In the genomic region with DNA sequence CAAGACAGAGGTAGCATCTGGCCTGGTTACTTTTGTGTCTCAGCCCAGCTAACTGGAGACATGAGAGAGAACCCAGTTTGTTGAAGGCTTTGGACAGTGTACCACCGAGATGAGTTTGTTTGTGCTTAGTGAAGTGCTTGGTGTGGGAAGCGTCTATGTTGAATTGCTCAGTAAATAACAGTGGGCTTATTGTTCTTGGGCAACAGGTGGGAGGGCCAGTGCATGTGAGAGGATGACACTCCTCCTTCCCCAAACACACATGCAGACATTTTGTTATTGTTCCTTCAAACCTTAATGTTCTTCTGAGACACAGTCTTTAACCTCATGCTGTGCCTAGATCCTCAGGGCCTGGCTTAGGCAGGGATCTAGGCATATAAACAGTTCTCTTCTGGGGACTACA, we compare ENCODE assay signal across 10 cellular contexts. TPM values are rescaled to one million over a fixed set of nuclear protein-coding genes. Genes with fewer than 3 reads are reported as not detected.
A peak's percentile ranks its signal among the peaks of the same experiment; 100 is the strongest.
DNase-seq lines count a peak whose midpoint lies in the region; ATAC-seq and TF ChIP-seq lines count a peak whose summit lies in the region.
"Had no signal": no experiment of that assay in that cellular context is flagged by ENCODE, and none has a peak within 500 bp of the region (broad histone marks: within the 10 kb centered on the region; RNA-seq: fewer than 3 reads in every experiment).

No MANE protein-coding gene starts in this region.

- POLR2A ChIA-PET in activated CD4-positive, alpha-beta T cell treated with anti-CD3 and anti-CD28 coated beads, Interleukin-2, amount 10 ng/mL, durations not matched to agents 7 days and 5 days (lab: Charles Lee) = no interaction called here
- POLR2A ChIA-PET in activated CD8-positive, alpha-beta T cell treated with anti-CD3 and anti-CD28 coated beads, Interleukin-2, amount 10 ng/mL, durations not matched to agents 7 days and 5 days (lab: Charles Lee) = no interaction called here

- no peak for TF ChIP-seq CTCF in thoracic aorta (IDR thresholded peaks at IDR 0.05)

- peak; percentile 4 for ATAC-seq in activated CD8-positive, alpha-beta T cell treated with anti-CD3 and anti-CD28 coated beads, Interleukin-2, amount 10 ng/mL, durations not matched to agents 7 days and 5 days
- ATAC-seq in thoracic aorta (ENCODE audit: insufficient number of reproducible peaks, low FRiP score, low read depth) = no peak
- no peak for ATAC-seq in HG03439 (IDR thresholded peaks at IDR 0.05; ENCODE audit: unreplicated experiment)
- ATAC-seq in GM18517 (IDR thresholded peaks at IDR 0.05; ENCODE audit: unreplicated experiment) = no peak

- H3K4me3 ChIP-seq in thoracic aorta = no peak overlapping the region
- H3K4me3 ChIP-seq: HAP-1 had no signal

- peak overlapping the region; percentile 77 for H3K27ac Mint-ChIP-seq in activated CD4-positive, alpha-beta T cell treated with anti-CD3 and anti-CD28 coated beads, Interleukin-2, amount 10 ng/mL, durations not matched to agents 7 days and 5 days
- peak overlapping the region; percentile 76 for H3K27ac Mint-ChIP-seq in activated CD8-positive, alpha-beta T cell treated with anti-CD3 and anti-CD28 coated beads, Interleukin-2, amount 10 ng/mL, durations not matched to agents 7 days and 5 days

- CTCF ChIA-PET in activated CD4-positive, alpha-beta T cell treated with anti-CD3 and anti-CD28 coated beads, Interleukin-2, amount 10 ng/mL, durations not matched to agents 7 days and 5 days (lab: Charles Lee) = interaction anchor here (1.1 to 2.0 kb wide), 4 partner anchors 9 to 25 kb away, joined by 3 to 15 read pairs (median 6); no protein-coding TSS in a partner anchor
- CTCF ChIA-PET in activated CD8-positive, alpha-beta T cell treated with anti-CD3 and anti-CD28 coated beads, Interleukin-2, amount 10 ng/mL, durations not matched to agents 7 days and 5 days (lab: Charles Lee) = interaction anchor here (1.7 to 2.6 kb wide), 3 partner anchors 11 to 111 kb away, joined by 4 to 13 read pairs (median 6); no protein-coding TSS in a partner anchor

- no peaks in the 10 kb centered on the region for H3K9me3 ChIP-seq in thoracic aorta
- H3K9me3 ChIP-seq: HAP-1 had no signal

- no peak for DNase-seq in activated CD4-positive, alpha-beta T cell treated with anti-CD3 and anti-CD28 coated beads, Interleukin-2, amount 10 ng/mL, durations not matched to agents 7 days and 5 days
- no peak for DNase-seq in activated CD4-positive, alpha-beta T cell treated with anti-CD3 and anti-CD28 coated beads, Interleukin-2, amount 50 U/mL, for 4 hours
- DNase-seq in activated CD8-positive, alpha-beta T cell treated with anti-CD3 and anti-CD28 coated beads, Interleukin-2, amount 10 ng/mL, durations not matched to agents 7 days and 5 days = no peak
- no peak for DNase-seq in thoracic aorta (ENCODE audit: low spot score)
- no peak for DNase-seq in NCI-H2081 (lab: John Stamatoyannopoulos, UW)
- DNase-seq: NK-92 treated with Interleukin-12 subunit alpha and Interleukin-12 subunit beta, amount 100 ng/mL, for 24 hours had no signal

- H3K4me1 Mint-ChIP-seq in activated CD4-positive, alpha-beta T cell treated with anti-CD3 and anti-CD28 coated beads, Interleukin-2, amount 10 ng/mL, durations not matched to agents 7 days and 5 days = peaks cover 62% of the 10 kb centered on the region
- H3K4me1 Mint-ChIP-seq in activated CD8-positive, alpha-beta T cell treated with anti-CD3 and anti-CD28 coated beads, Interleukin-2, amount 10 ng/mL, durations not matched to agents 7 days and 5 days (ENCODE audit: low read depth) = peaks cover 70% of the 10 kb centered on the region

- no peaks in the 10 kb centered on the region for H3K27me3 Mint-ChIP-seq in activated CD4-positive, alpha-beta T cell treated with anti-CD3 and anti-CD28 coated beads, Interleukin-2, amount 10 ng/mL, durations not matched to agents 7 days and 5 days
- no peaks in the 10 kb centered on the region for H3K27me3 Mint-ChIP-seq in activated CD8-positive, alpha-beta T cell treated with anti-CD3 and anti-CD28 coated beads, Interleukin-2, amount 10 ng/mL, durations not matched to agents 7 days and 5 days (ENCODE audit: low read depth)

- no peaks in the 10 kb centered on the region for H3K36me3 ChIP-seq in thoracic aorta

- no peaks in the 10 kb centered on the region for H3K9me3 Mint-ChIP-seq in activated CD4-positive, alpha-beta T cell treated with anti-CD3 and anti-CD28 coated beads, Interleukin-2, amount 10 ng/mL, durations not matched to agents 7 days and 5 days
- no peaks in the 10 kb centered on the region for H3K9me3 Mint-ChIP-seq in activated CD8-positive, alpha-beta T cell treated with anti-CD3 and anti-CD28 coated beads, Interleukin-2, amount 10 ng/mL, durations not matched to agents 7 days and 5 days (ENCODE audit: insufficient read depth)

- H3K4me1 ChIP-seq in thoracic aorta (ENCODE audit: control insufficient read depth in 1 of 2, low read depth in 2 of 2) = peaks cover 32 to 54% of the 10 kb centered on the region in 2 donors
- H3K4me1 ChIP-seq: HAP-1 had no signal

- H3K36me3 Mint-ChIP-seq in activated CD4-positive, alpha-beta T cell treated with anti-CD3 and anti-CD28 coated beads, Interleukin-2, amount 10 ng/mL, durations not matched to agents 7 days and 5 days (ENCODE audit: low read depth) = peaks cover 57% of the 10 kb centered on the region
- H3K36me3 Mint-ChIP-seq in activated CD8-positive, alpha-beta T cell treated with anti-CD3 and anti-CD28 coated beads, Interleukin-2, amount 10 ng/mL, durations not matched to agents 7 days and 5 days (ENCODE audit: low read depth) = peaks cover 62% of the 10 kb centered on the region

- H3K27me3 ChIP-seq in layer of hippocampus (ENCODE audit: control insufficient read depth, insufficient read depth, low read length) = no peaks in the 10 kb centered on the region
- H3K27me3 ChIP-seq in thoracic aorta (replicated peaks; ENCODE audit: insufficient read depth) = no peaks in the 10 kb centered on the region

- no peak overlapping the region for H3K4me3 Mint-ChIP-seq in activated CD4-positive, alpha-beta T cell treated with anti-CD3 and anti-CD28 coated beads, Interleukin-2, amount 10 ng/mL, durations not matched to agents 7 days and 5 days
- no peak overlapping the region for H3K4me3 Mint-ChIP-seq in activated CD8-positive, alpha-beta T cell treated with anti-CD3 and anti-CD28 coated beads, Interleukin-2, amount 10 ng/mL, durations not matched to agents 7 days and 5 days

- H3K27ac ChIP-seq in layer of hippocampus (ENCODE audit: low read depth, low read length) = peak overlapping the region; percentile 60
- peak overlapping the region; percentile 79 to 93 for H3K27ac ChIP-seq in thoracic aorta

RNA-seq across cellular contexts. Expression of gene MSN, which starts 39.7 kb away (rescaled TPM):
- 100 to 1,000 TPM; 617 to 728 TPM for total RNA-seq in activated CD4-positive, alpha-beta T cell treated with anti-CD3 and anti-CD28 coated beads, Interleukin-2, amount 10 ng/mL, durations not matched to agents 7 days and 5 days
- 100 to 1,000 TPM; 622 to 627 TPM for total RNA-seq in activated CD8-positive, alpha-beta T cell treated with anti-CD3 and anti-CD28 coated beads, Interleukin-2, amount 10 ng/mL, durations not matched to agents 7 days and 5 days
- total RNA-seq in thoracic aorta = 100 to 1,000 TPM; 365 to 428 TPM
